In genomic region chr3:37499061-37499785, GRCh38 we compare ENCODE assay signal across 17 cellular contexts.
DNase-seq lines count a peak whose midpoint lies in the region; ATAC-seq lines count a peak whose summit lies in the region.
"Had no signal": no experiment of that assay in that cellular context is flagged by ENCODE, and none has a peak within 500 bp of the region (broad histone marks: within the 10 kb centered on the region; RNA-seq: fewer than 3 reads in every experiment).

No MANE protein-coding gene starts in this region.

- intact Hi-C loops in posterior cingulate gyrus (cut with DNase I): no loop called here

- peak overlapping the region in 1 of 2 donors; percentile 55 for H3K27ac Mint-ChIP-seq in stimulated activated naive CD8-positive, alpha-beta T cell treated with anti-CD3 and anti-CD28 coated beads, Interleukin-15, amount 100 ng/mL, for 72 hours
- no peak overlapping the region for H3K27ac Mint-ChIP-seq in T-helper 2 cell treated with Interferon-gamma antibody and Interleukin-4, amounts not matched to agents 5 μg/mL and 100 μg/mL, for 36 hours
- H3K27ac Mint-ChIP-seq: CD8-positive, alpha-beta T cell had no signal

- peaks cover 57% of the 10 kb centered on the region for H3K27me3 Mint-ChIP-seq in stimulated activated naive CD8-positive, alpha-beta T cell treated with anti-CD3 and anti-CD28 coated beads, Interleukin-15, amount 100 ng/mL, for 72 hours
- peaks cover 10% of the 10 kb centered on the region for H3K27me3 Mint-ChIP-seq in T-helper 2 cell treated with Interferon-gamma antibody and Interleukin-4, amounts not matched to agents 5 μg/mL and 100 μg/mL, for 36 hours (ENCODE audit: low read depth)

- H3K4me3 Mint-ChIP-seq in stimulated activated naive CD8-positive, alpha-beta T cell treated with anti-CD3 and anti-CD28 coated beads, Interleukin-15, amount 100 ng/mL, for 72 hours: no peak overlapping the region
- no peak overlapping the region for H3K4me3 Mint-ChIP-seq in T-helper 2 cell treated with Interferon-gamma antibody and Interleukin-4, amounts not matched to agents 5 μg/mL and 100 μg/mL, for 36 hours
- H3K4me3 Mint-ChIP-seq: CD8-positive, alpha-beta T cell had no signal

- H3K4me1 Mint-ChIP-seq in stimulated activated naive CD8-positive, alpha-beta T cell treated with anti-CD3 and anti-CD28 coated beads, Interleukin-15, amount 100 ng/mL, for 72 hours: peaks cover 27% of the 10 kb centered on the region
- H3K4me1 Mint-ChIP-seq in T-helper 2 cell treated with Interferon-gamma antibody and Interleukin-4, amounts not matched to agents 5 μg/mL and 100 μg/mL, for 36 hours (ENCODE audit: low read depth): peaks cover 11% of the 10 kb centered on the region

- peak; percentile 29 for DNase-seq in DMS 273 (lab: John Stamatoyannopoulos, UW; ENCODE audit: unreplicated experiment)
- DNase-seq in DMS 273 treated with DMSO at 0.1 percent for 48 hours (lab: John Stamatoyannopoulos, UW): no peak
- no peak for DNase-seq in stimulated activated naive CD8-positive, alpha-beta T cell treated with anti-CD3 and anti-CD28 coated beads, Interleukin-15, Interleukin-2, amounts not matched to agents 100 U/mL and 50 U/mL, for 24 hours
- no peak for DNase-seq in stimulated activated naive CD8-positive, alpha-beta T cell treated with anti-CD3 and anti-CD28 coated beads, Interleukin-15, amount 100 ng/mL, for 72 hours
- peak in 6 of 10 donors; percentile 21 to 94 (median 74) for DNase-seq in posterior cingulate gyrus
- DNase-seq in activated naive CD4-positive, alpha-beta T cell (lab: John Stamatoyannopoulos, UW): no peak
- no peak for DNase-seq in activated naive CD4-positive, alpha-beta T cell treated with Interleukin-2 at 50 U/mL for 16 hours
- no peak for DNase-seq in T-helper 2 cell treated with Interferon-gamma antibody and Interleukin-4, amounts not matched to agents 5 μg/mL and 100 μg/mL, for 36 hours (ENCODE audit: low spot score)
- DNase-seq: BE2C; CD8-positive, alpha-beta T cell; DND-41; GM23248; NCI-H1105; NCI-H1694; NCI-H226; NCI-H526 had no signal

- ATAC-seq in stimulated activated naive CD8-positive, alpha-beta T cell treated with anti-CD3 and anti-CD28 coated beads, Interleukin-15, Interleukin-2, amounts not matched to agents 100 U/mL and 50 U/mL, for 24 hours: peak; percentile 53
- ATAC-seq in stimulated activated naive CD8-positive, alpha-beta T cell treated with anti-CD3 and anti-CD28 coated beads, Interleukin-15, amount 100 ng/mL, for 72 hours: no peak
- ATAC-seq: CD8-positive, alpha-beta T cell; HCT116 had no signal

- H3K9me3 Mint-ChIP-seq in stimulated activated naive CD8-positive, alpha-beta T cell treated with anti-CD3 and anti-CD28 coated beads, Interleukin-15, amount 100 ng/mL, for 72 hours: no peaks in the 10 kb centered on the region
- H3K9me3 Mint-ChIP-seq in T-helper 2 cell treated with Interferon-gamma antibody and Interleukin-4, amounts not matched to agents 5 μg/mL and 100 μg/mL, for 36 hours: no peaks in the 10 kb centered on the region
- H3K9me3 Mint-ChIP-seq: CD8-positive, alpha-beta T cell had no signal

- no peaks in the 10 kb centered on the region for H3K36me3 Mint-ChIP-seq in T-helper 2 cell treated with Interferon-gamma antibody and Interleukin-4, amounts not matched to agents 5 μg/mL and 100 μg/mL, for 36 hours (ENCODE audit: low read depth)
- H3K36me3 Mint-ChIP-seq: CD8-positive, alpha-beta T cell had no signal

Comparison
In these comparisons a context has a peak if more than half of its experiments do, and no peak if none do; other contexts are left out.
1. DNase-seq: peak in DMS 273 (single experiment) and posterior cingulate gyrus (6 of 10); none in DMS 273 treated with DMSO at 0.1 percent for 48 hours (single experiment), stimulated activated naive CD8-positive, alpha-beta T cell treated with anti-CD3 and anti-CD28 coated beads, Interleukin-15, Interleukin-2, amounts not matched to agents 100 U/mL and 50 U/mL, for 24 hours (single experiment), stimulated activated naive CD8-positive, alpha-beta T cell treated with anti-CD3 and anti-CD28 coated beads, Interleukin-15, amount 100 ng/mL, for 72 hours (0 of 2), activated naive CD4-positive, alpha-beta T cell (0 of 4), activated naive CD4-positive, alpha-beta T cell treated with Interleukin-2 at 50 U/mL for 16 hours (single experiment) and T-helper 2 cell treated with Interferon-gamma antibody and Interleukin-4, amounts not matched to agents 5 μg/mL and 100 μg/mL, for 36 hours (single experiment).